Comparison of ENCODE assay signal across 8 cellular contexts in genomic region chr5:72109051-72109411, GRCh38. TPM values are rescaled to one million over a fixed set of nuclear protein-coding genes. Genes with fewer than 3 reads are reported as not detected.
DNase-seq lines count a peak whose midpoint lies in the region; ATAC-seq and TF ChIP-seq lines count a peak whose summit lies in the region.

No MANE protein-coding gene starts in this region.

- H3K4me3 ChIP-seq in cardiac muscle cell (peak overlapping the region; percentile 82), mammary epithelial cell (replicated peaks in 1 of 3; ENCODE audit: insufficient read depth in 1 of 3, low read depth in 2 of 3, low read length in 3 of 3) (peak overlapping the region; percentile 64 to 74 (median 66)), mesendoderm (ENCODE audit: low read length) (peak overlapping the region; percentile 67), upper lobe of left lung (peak overlapping the region; percentile 52 to 68 (median 58))

- ATAC-seq in left cardiac atrium, result no peak
- ATAC-seq in upper lobe of left lung (ENCODE audit: low FRiP score in 2 of 2), result no peak
- no peak for ATAC-seq in GM19324 (IDR thresholded peaks at IDR 0.05; ENCODE audit: low FRiP score, unreplicated experiment)
- ATAC-seq in GM19452 (IDR thresholded peaks at IDR 0.05; ENCODE audit: unreplicated experiment), result no peak

- peak overlapping the region; percentile 100 for H3K4me2 ChIP-seq in mammary epithelial cell (ENCODE audit: insufficient read depth, low read depth, low read length)
- peak overlapping the region; percentile 48 for H3K4me2 ChIP-seq in mesendoderm (ENCODE audit: low read length)

- H3K27me3 ChIP-seq in cardiac muscle cell (no peaks in the 10 kb centered on the region), mammary epithelial cell (ENCODE audit: insufficient read depth, low read length) (peaks cover 18% of the 10 kb centered on the region), mesendoderm (ENCODE audit: insufficient read depth, low read length, poor library complexity) (no peaks in the 10 kb centered on the region), upper lobe of left lung (peaks cover 0 to 18% (median 8%) of the 10 kb centered on the region in 4 donors)

- intact Hi-C loops in left cardiac atrium (cut with DNase I), result loop anchor here in 1 of 2 donors (2.0 kb wide), 1 partner anchor 326 kb away; no protein-coding TSS in a partner anchor
- intact Hi-C loops in mammary epithelial cell (cut with micrococcal nuclease), result loop anchor here (2.0 to 5.0 kb wide), 2 partner anchors 92 to 186 kb away; no protein-coding TSS in a partner anchor

- TF ChIP-seq EP300 in upper lobe of left lung (IDR thresholded peaks at IDR 0.05), result no peak

- H2AFZ ChIP-seq in mammary epithelial cell (ENCODE audit: low read depth, low read length), result peak overlapping the region; percentile 63

- no peak overlapping the region for H3K23ac ChIP-seq in mesendoderm (ENCODE audit: low read length)

- H3K79me1 ChIP-seq in mesendoderm (ENCODE audit: low read length), result peaks cover 19% of the 10 kb centered on the region

- no peak overlapping the region for H2BK120ac ChIP-seq in mesendoderm (ENCODE audit: low read depth, low read length)

- H2AK5ac ChIP-seq in mesendoderm (ENCODE audit: low read length), result no peak overlapping the region

- H2BK15ac ChIP-seq in mesendoderm (replicated peaks; ENCODE audit: low read depth), result no peak overlapping the region

- DNase-seq in cardiac muscle cell (ENCODE audit: low read depth in 1 of 2, low spot score in 1 of 2), result no peak
- no peak for DNase-seq in left cardiac atrium
- DNase-seq in mammary epithelial cell, result no peak
- DNase-seq in mesendoderm, result no peak
- DNase-seq in upper lobe of left lung, result no peak
- no peak for DNase-seq in NCI-H2171 treated with DMSO at 0.1 percent for 48 hours (lab: John Stamatoyannopoulos, UW)

- H3K27ac ChIP-seq in cardiac muscle cell (peak overlapping the region; percentile 68), mammary epithelial cell (ENCODE audit: insufficient read depth, low read depth, low read length) (no peak overlapping the region), mesendoderm (ENCODE audit: low read depth, low read length) (peak overlapping the region; percentile 28), upper lobe of left lung (peak overlapping the region in 1 of 4 donors; percentile 77)

- H3K4me1 ChIP-seq in cardiac muscle cell (ENCODE audit: low read depth) (peaks cover 7% of the 10 kb centered on the region), mammary epithelial cell (ENCODE audit: insufficient read depth, low read length) (peaks cover 22% of the 10 kb centered on the region), mesendoderm (ENCODE audit: control insufficient read depth, low read depth, low read length) (peaks cover 13% of the 10 kb centered on the region), upper lobe of left lung (peaks cover 10 to 24% (median 21%) of the 10 kb centered on the region in 4 donors)

- no peak overlapping the region for H3K4ac ChIP-seq in mesendoderm (ENCODE audit: low read depth, low read length)

- H4K5ac ChIP-seq in mesendoderm (ENCODE audit: low read length), result no peak overlapping the region

- H3K36me3 ChIP-seq in cardiac muscle cell (no peaks in the 10 kb centered on the region), mammary epithelial cell (ENCODE audit: insufficient read depth, low read length) (no peaks in the 10 kb centered on the region), mesendoderm (ENCODE audit: control insufficient read depth, insufficient read depth, low read length) (no peaks in the 10 kb centered on the region), upper lobe of left lung (no peaks in the 10 kb centered on the region)

- H3K56ac ChIP-seq in mesendoderm (ENCODE audit: low read length), result peak overlapping the region; percentile 94

- dilution Hi-C loops in mammary epithelial cell (cut with HindIII; ENCODE audit: low sequenced_read_pairs), result loop anchor here (25.0 kb wide), 1 partner anchor 322 kb away; no protein-coding TSS in a partner anchor

- CTCF ChIA-PET in mammary epithelial cell (lab: Charles Lee; ENCODE audit: low non-redundant PET), result interaction anchor here (0.6 kb wide), 1 partner anchor 42 kb away, joined by 5 read pairs; no protein-coding TSS in a partner anchor

- H4K8ac ChIP-seq in mesendoderm (ENCODE audit: low read depth, low read length), result no peak overlapping the region

- in situ Hi-C loops in mammary epithelial cell (cut with MboI; ENCODE audit: low sequenced_read_pairs in 2 of 2), result loop anchor here (25.0 kb wide), 2 partner anchors 322 to 428 kb away; no protein-coding TSS in a partner anchor

- no peak for TF ChIP-seq CTCF in cardiac muscle cell (IDR thresholded peaks at IDR 0.05; ENCODE audit: low read depth, low read length)
- no peak for TF ChIP-seq CTCF in mammary epithelial cell (conservative IDR thresholded peaks at IDR 0.05 in 1 of 2, IDR thresholded peaks at IDR 0.05 in 1 of 2; ENCODE audit: extremely low read depth in 1 of 2, insufficient read depth in 1 of 2, low read depth in 1 of 2, low read length in 2 of 2)
- TF ChIP-seq CTCF in upper lobe of left lung (IDR thresholded peaks at IDR 0.05), result no peak

- H3K79me2 ChIP-seq in mammary epithelial cell (ENCODE audit: insufficient read depth, low read length) (no peaks in the 10 kb centered on the region), mesendoderm (ENCODE audit: control insufficient read depth, insufficient read depth, low read length) (peaks cover 43% of the 10 kb centered on the region)

- no peaks in the 10 kb centered on the region for H3K9me3 ChIP-seq in cardiac muscle cell (ENCODE audit: low read depth)
- H3K9me3 ChIP-seq in mammary epithelial cell (replicated peaks; ENCODE audit: insufficient read depth, low read length), result no peaks in the 10 kb centered on the region
- H3K9me3 ChIP-seq in upper lobe of left lung, result no peaks in the 10 kb centered on the region

- BruUV-seq in mammary epithelial cell (replicated peaks; lab: Mats Ljungman, UMichigan), result TSS peak; percentile 9

- peak overlapping the region; percentile 77 for H3K18ac ChIP-seq in mesendoderm (ENCODE audit: low read length)

- H2BK5ac ChIP-seq in mesendoderm (ENCODE audit: low read length), result no peak overlapping the region

- H4K20me1 ChIP-seq in mammary epithelial cell (ENCODE audit: insufficient read depth, low read length), result no peaks in the 10 kb centered on the region

- 0% methylated on average over 2 of the region's 2 CpGs for WGBS in mammary epithelial cell (ENCODE audit: low coverage, missing lambda C conversion rate)
- WGBS in mesendoderm (ENCODE audit: extremely low coverage, insufficient coverage, low lambda C conversion rate), result no CpG with 5 or more reads among the region's 2 CpGs
- 4 to 6% methylated on average over 2 of the region's 2 CpGs for WGBS in upper lobe of left lung, 2 donors

- H3K9ac ChIP-seq in mammary epithelial cell (ENCODE audit: insufficient read depth, low read length) (no peak overlapping the region), mesendoderm (ENCODE audit: low read length) (peak overlapping the region; percentile 88)

- no peak for TF ChIP-seq POLR2A in upper lobe of left lung (IDR thresholded peaks at IDR 0.05)

RNA-seq across cellular contexts. Expression of gene MAP1B, which starts 1.8 kb away (rescaled TPM):
- total RNA-seq in cardiac muscle cell (142 and 258 TPM in 2 replicates), left cardiac atrium (100 to 1,000 TPM; 163 to 224 TPM), mammary epithelial cell (100 to 1,000 TPM in 1 of 2 donors, 10 to 100 TPM in 1; 30.8 to 103 TPM), upper lobe of left lung (10 to 100 TPM; 21.6 to 59.4 (median 38.0) TPM)
- polyA plus RNA-seq in cardiac muscle cell (95.6 and 119 TPM in 2 replicates), mammary epithelial cell (4.0 TPM)
- polyA minus RNA-seq in mammary epithelial cell, result 23.7 TPM
- polyA plus RNA-seq in mesendoderm (2013, experiment 1 of 2), result 38.5 TPM
- 38.3 TPM for polyA plus RNA-seq in mesendoderm (2013, experiment 2 of 2)
